In genomic region chr6:139927742-139928305, GRCh38 we compare ENCODE assay signal across 1 cellular context.
TF ChIP-seq lines count a peak whose summit lies in the region.

No MANE protein-coding gene starts in this region.

TF ChIP-seq in GM23338, 12 proteins besides CTCF, POLR2A, EP300 and RAD21:
- no peak for TF ChIP-seq ZNF462 (CRISPR knock-in tag; IDR thresholded peaks at IDR 0.05)
- TF ChIP-seq CREB1 (CRISPR knock-in tag; IDR thresholded peaks at IDR 0.05; ENCODE audit: low read depth), result no peak
- no peak for TF ChIP-seq ETS1 (IDR thresholded peaks at IDR 0.05)
- no peak for TF ChIP-seq NANOG (IDR thresholded peaks at IDR 0.05; ENCODE audit: borderline replicate concordance)
- TF ChIP-seq REST (IDR thresholded peaks at IDR 0.05; ENCODE audit: unreplicated experiment), result no peak
- no peak for TF ChIP-seq ZNF114 (CRISPR knock-in tag; IDR thresholded peaks at IDR 0.05)
- TF ChIP-seq ZNF331 (CRISPR knock-in tag; IDR thresholded peaks at IDR 0.05; ENCODE audit: low read depth), result no peak
- TF ChIP-seq JUNB (IDR thresholded peaks at IDR 0.05; ENCODE audit: unreplicated experiment), result no peak
- TF ChIP-seq EZH2phosphoT487 (IDR thresholded peaks at IDR 0.05; ENCODE audit: unreplicated experiment), result no peak
- no peak for TF ChIP-seq POLR2AphosphoS5 (IDR thresholded peaks at IDR 0.05; ENCODE audit: low read depth)
- TF ChIP-seq EZH2 (IDR thresholded peaks at IDR 0.05; ENCODE audit: low read depth, unreplicated experiment), result no peak
- no peak for TF ChIP-seq STAT1 (IDR thresholded peaks at IDR 0.05; ENCODE audit: unreplicated experiment)
